ENCODE assay signal across 8 cellular contexts in genomic region chr12:23204933-23205778, GRCh38.
A peak's percentile ranks its signal among the peaks of the same experiment; 100 is the strongest.
DNase-seq lines count a peak whose midpoint lies in the region; ATAC-seq and TF ChIP-seq lines count a peak whose summit lies in the region.

No MANE protein-coding gene starts in this region.

- no peaks in the 10 kb centered on the region for H3F3A ChIP-seq in DOHH2 (ENCODE audit: control insufficient read depth, insufficient read depth)

- H3K9me3 ChIP-seq in DOHH2 (ENCODE audit: control insufficient read depth, insufficient read depth, low read length), result no peaks in the 10 kb centered on the region

- H4K20me1 ChIP-seq in DOHH2 (ENCODE audit: control insufficient read depth, insufficient read depth, low read depth, low read length), result no peaks in the 10 kb centered on the region

- peak; percentile 37 for DNase-seq in NCI-H460 (ENCODE audit: extremely low read depth, low read depth)
- peak; percentile 34 for DNase-seq in brain pericyte (ENCODE audit: low read depth, low spot score)
- peak; percentile 76 for DNase-seq in inferior parietal cortex (ENCODE audit: extremely low spot score)
- peak; percentile 81 for DNase-seq in superior temporal gyrus (ENCODE audit: extremely low spot score)
- no peak for DNase-seq in cerebellar nuclear complex (lab: John Stamatoyannopoulos, UW)

- H3K4me1 ChIP-seq in DOHH2 (ENCODE audit: control insufficient read depth, low read length), result no peaks in the 10 kb centered on the region

- H3K9me2 ChIP-seq in DOHH2 (replicated peaks; ENCODE audit: control insufficient read depth, low read length), result no peaks in the 10 kb centered on the region

- H3K4me3 ChIP-seq in DOHH2 (ENCODE audit: low read length), result no peak overlapping the region

- no peak overlapping the region for H3K4me2 ChIP-seq in DOHH2 (ENCODE audit: low read length)

- H3K36me3 ChIP-seq in DOHH2 (ENCODE audit: control insufficient read depth, low read length), result no peaks in the 10 kb centered on the region

- ATAC-seq in GM19397 (IDR thresholded peaks at IDR 0.05; ENCODE audit: unreplicated experiment) (peak; percentile 89), HG03280 (IDR thresholded peaks at IDR 0.05; ENCODE audit: unreplicated experiment) (peak; percentile 84)

- no peaks in the 10 kb centered on the region for H3K79me2 ChIP-seq in DOHH2 (ENCODE audit: control insufficient read depth, low read length)

- TF ChIP-seq CTCF in DOHH2 (IDR thresholded peaks at IDR 0.05; ENCODE audit: low read depth, low read length, poor library complexity, severe bottlenecking), result peak; percentile 78

- no peaks in the 10 kb centered on the region for H3K27me3 ChIP-seq in DOHH2 (ENCODE audit: control insufficient read depth, low read length)

- no peak overlapping the region for H3K27ac ChIP-seq in DOHH2 (ENCODE audit: low read depth, low read length)

Comparison
In these comparisons a context has a peak if more than half of its experiments do, and no peak if none do; other contexts are left out.
1. DNase-seq: peak in NCI-H460 (single experiment), brain pericyte (single experiment), inferior parietal cortex (single experiment) and superior temporal gyrus (single experiment); none in cerebellar nuclear complex (0 of 2).